ENCODE assay signal across 8 cellular contexts in the genomic region with DNA sequence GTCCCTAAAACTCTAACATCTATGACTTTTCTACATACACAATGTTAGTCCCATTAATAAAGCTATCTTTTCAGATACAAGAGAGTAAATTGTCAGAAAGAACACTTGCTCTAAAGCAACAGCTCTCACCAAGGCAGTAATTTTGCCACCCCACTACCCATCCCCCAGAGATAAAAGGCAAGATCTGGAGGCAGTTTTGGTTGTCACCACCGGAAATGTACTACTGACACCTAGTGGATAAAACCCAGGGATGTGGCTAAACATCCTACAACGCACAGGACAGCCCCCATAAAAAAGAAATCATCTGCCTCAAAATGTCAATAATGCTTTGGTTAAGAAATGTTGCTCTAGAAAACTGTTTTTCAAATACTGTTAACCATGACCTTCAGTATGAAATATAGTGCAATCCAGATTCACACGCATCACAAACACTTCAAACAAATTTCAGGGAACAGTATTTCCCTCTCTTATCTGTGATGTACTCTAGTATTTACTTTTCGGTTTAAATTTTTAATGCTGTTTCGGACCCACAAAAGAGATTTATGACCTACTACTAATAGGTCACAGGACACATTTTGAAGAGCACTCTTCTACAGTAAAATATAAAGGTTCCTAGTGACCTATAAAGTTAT. TPM values are rescaled to one million over a fixed set of nuclear protein-coding genes. Genes with fewer than 3 reads are reported as not detected.
DNase-seq lines count a peak whose midpoint lies in the region; ATAC-seq and TF ChIP-seq lines count a peak whose summit lies in the region.

No MANE protein-coding gene starts in this region.

- intact Hi-C loops in lower leg skin (cut with DNase I; ENCODE audit: low total_unique reads) = loop anchor here (10.0 kb wide), 1 partner anchor 645 kb away; a partner anchor contains a TSS

- H3K4me3 ChIP-seq in cardiac muscle cell = no peak overlapping the region
- no peak overlapping the region for H3K4me3 ChIP-seq in lower leg skin (ENCODE audit: low read depth, poor library complexity, severe bottlenecking)

- TF ChIP-seq CTCF in cardiac muscle cell (IDR thresholded peaks at IDR 0.05; ENCODE audit: low read depth, low read length) (peak; percentile 68), lower leg skin (IDR thresholded peaks at IDR 0.05) (no peak)

- H3K4me1 ChIP-seq in cardiac muscle cell (ENCODE audit: low read depth) = peaks cover 32% of the 10 kb centered on the region

- ATAC-seq in GM21529 (IDR thresholded peaks at IDR 0.05; ENCODE audit: unreplicated experiment) = peak; percentile 45

- no peaks in the 10 kb centered on the region for H3K36me3 ChIP-seq in cardiac muscle cell

- no peak for TF ChIP-seq POLR2A in lower leg skin (IDR thresholded peaks at IDR 0.05)

- H3K27me3 ChIP-seq in cardiac muscle cell = no peaks in the 10 kb centered on the region

- H3K9me3 ChIP-seq in cardiac muscle cell (ENCODE audit: low read depth) = no peaks in the 10 kb centered on the region

- 29 to 41% methylated on average over 5 of the region's 5 CpGs for WGBS in lower leg skin, 2 donors

- DNase-seq in DMS153 (lab: John Stamatoyannopoulos, UW) (peak; percentile 72), LHCN-M2 (ENCODE audit: low read depth) (peak; percentile 69), RPMI8226 (peak; percentile 17), cardiac muscle cell (ENCODE audit: low read depth in 1 of 2, low spot score in 1 of 2) (peak; percentile 68 to 69), retina (peak; percentile 29), lower leg skin (ENCODE audit: low spot score in 2 of 2) (no peak)
- peak; percentile 49 for DNase-seq in activated naive CD4-positive, alpha-beta T cell treated with Interleukin-2 at 50 U/mL for 16 hours

- H3K27ac ChIP-seq in cardiac muscle cell = no peak overlapping the region

RNA-seq across cellular contexts. Expression of a gene that starts 5.1 kb away (rescaled TPM):
- 165 and 167 TPM in 2 replicates for total RNA-seq in LHCN-M2 (2014; rRNA removed)
- 65.0 TPM for polyA plus RNA-seq in LHCN-M2 (2012)
- 55.6 and 66.3 TPM in 2 replicates for total RNA-seq in cardiac muscle cell
- 39.0 and 96.5 TPM in 2 replicates for polyA plus RNA-seq in cardiac muscle cell
- 10 to 100 TPM; 69.4 to 95.0 (median 80.3) TPM for total RNA-seq in lower leg skin

RNA-seq across cellular contexts. Expression of a gene that starts 31.6 kb away (rescaled TPM):
- 53.0 and 59.3 TPM in 2 replicates for total RNA-seq in LHCN-M2 (2014; rRNA removed)
- 96.7 TPM for polyA plus RNA-seq in LHCN-M2 (2012)
- 35.9 and 38.2 TPM in 2 replicates for total RNA-seq in cardiac muscle cell
- polyA plus RNA-seq in cardiac muscle cell = 57.4 and 65.9 TPM in 2 replicates
- 10 to 100 TPM; 19.1 to 37.2 (median 28.9) TPM for total RNA-seq in lower leg skin

RNA-seq across cellular contexts. Expression of a gene that starts 52.8 kb away (rescaled TPM):
- total RNA-seq in LHCN-M2 (2014; rRNA removed) (1.0 and 2.2 TPM in 2 replicates), cardiac muscle cell (0.09 and 0.60 TPM in 2 replicates), lower leg skin (1 to 10 TPM; 3.7 to 6.7 (median 5.7) TPM)
- polyA plus RNA-seq in LHCN-M2 (2012) = 6.0 TPM
- 0.24 and 0.35 TPM in 2 replicates for polyA plus RNA-seq in cardiac muscle cell

Comparison
In these comparisons a context has a peak if more than half of its experiments do, and no peak if none do; other contexts are left out.
1. DNase-seq: peak in DMS153 (single experiment), LHCN-M2 (single experiment), RPMI8226 (single experiment), activated naive CD4-positive, alpha-beta T cell treated with Interleukin-2 at 50 U/mL for 16 hours (single experiment), cardiac muscle cell (2 of 2) and retina (single experiment); none in lower leg skin (0 of 2).